16 cellular contexts compared by ENCODE assay signal in genomic region chr1:96559181-96559580, GRCh38.
DNase-seq lines count a peak whose midpoint lies in the region; ATAC-seq and TF ChIP-seq lines count a peak whose summit lies in the region.
"Had no signal": no experiment of that assay in that cellular context is flagged by ENCODE, and none has a peak within 500 bp of the region (broad histone marks: within the 10 kb centered on the region; RNA-seq: fewer than 3 reads in every experiment).

No MANE protein-coding gene starts in this region.

- WGBS in sigmoid colon, 2 donors = 77 to 78% methylated on average over 4 of the region's 4 CpGs
- WGBS in esophagus muscularis mucosa = 73% methylated on average over 4 of the region's 4 CpGs

- peaks cover 62% of the 10 kb centered on the region for H3K4me1 Mint-ChIP-seq in WTC11
- no peaks in the 10 kb centered on the region for H3K4me1 Mint-ChIP-seq in CD8-positive, alpha-beta memory T cell
- H3K4me1 Mint-ChIP-seq: activated naive CD8-positive, alpha-beta T cell treated with anti-CD3 and anti-CD28 coated beads for 36 hours; central memory CD8-positive, alpha-beta T cell had no signal

- in situ Hi-C loops in HAP-1 (cut with MboI; ENCODE audit: low sequenced_read_pairs) = no loop called here

- no peak for ATAC-seq in WTC11

- H3K27ac Mint-ChIP-seq in WTC11 = peak overlapping the region; percentile 93
- H3K27ac Mint-ChIP-seq in CD8-positive, alpha-beta memory T cell = no peak overlapping the region
- H3K27ac Mint-ChIP-seq: activated naive CD8-positive, alpha-beta T cell treated with anti-CD3 and anti-CD28 coated beads for 36 hours had no signal

- no peaks in the 10 kb centered on the region for H3K27me3 Mint-ChIP-seq in WTC11 (ENCODE audit: low read depth)
- peaks cover 0 to 3% of the 10 kb centered on the region in 2 donors for H3K27me3 Mint-ChIP-seq in CD8-positive, alpha-beta memory T cell

- H3K27me3 ChIP-seq in HAP-1 (ENCODE audit: low read depth) (no peaks in the 10 kb centered on the region), sigmoid colon (no peaks in the 10 kb centered on the region), esophagus muscularis mucosa (no peaks in the 10 kb centered on the region)
- no peaks in the 10 kb centered on the region for H3K27me3 ChIP-seq in CD8-positive, alpha-beta memory T cell (ENCODE audit: insufficient read depth, low read length, poor library complexity, severe bottlenecking)

- peaks cover 17% of the 10 kb centered on the region for H3K9me3 Mint-ChIP-seq in WTC11
- H3K9me3 Mint-ChIP-seq in CD8-positive, alpha-beta memory T cell = peaks cover 0 to 3% (median 3%) of the 10 kb centered on the region in 5 donors
- H3K9me3 Mint-ChIP-seq: central memory CD8-positive, alpha-beta T cell had no signal

- peaks cover 18% of the 10 kb centered on the region for H3K36me3 Mint-ChIP-seq in WTC11
- no peaks in the 10 kb centered on the region for H3K36me3 Mint-ChIP-seq in CD8-positive, alpha-beta memory T cell
- H3K36me3 Mint-ChIP-seq: activated naive CD8-positive, alpha-beta T cell treated with anti-CD3 and anti-CD28 coated beads for 36 hours had no signal

- H3K9me3 ChIP-seq in HAP-1 (peaks cover 6% of the 10 kb centered on the region), sigmoid colon (no peaks in the 10 kb centered on the region), esophagus muscularis mucosa (no peaks in the 10 kb centered on the region)
- no peaks in the 10 kb centered on the region for H3K9me3 ChIP-seq in CD8-positive, alpha-beta memory T cell (ENCODE audit: low read length)
- H3K9me3 ChIP-seq: prostate gland had no signal

- CTCF ChIA-PET in WTC11 (lab: Charles Lee) = interaction anchor here (1.1 to 1.4 kb wide), 2 partner anchors 22 to 37 kb away, joined by 5 read pairs; no protein-coding TSS in a partner anchor
- CTCF ChIA-PET in CD8-positive, alpha-beta memory T cell (lab: Charles Lee) = no interaction called here

- H3K4me1 ChIP-seq in HAP-1 (peaks cover 41% of the 10 kb centered on the region), sigmoid colon (peaks cover 0 to 29% (median 4%) of the 10 kb centered on the region in 4 donors), esophagus muscularis mucosa (peaks cover 0 to 24% (median 13%) of the 10 kb centered on the region in 4 donors)
- no peaks in the 10 kb centered on the region for H3K4me1 ChIP-seq in CD8-positive, alpha-beta memory T cell (ENCODE audit: insufficient read depth, low read length)
- H3K4me1 ChIP-seq: prostate gland had no signal

- no peak for TF ChIP-seq POLR2A in sigmoid colon (IDR thresholded peaks at IDR 0.05)
- no peak for TF ChIP-seq POLR2A in esophagus muscularis mucosa (IDR thresholded peaks at IDR 0.05; ENCODE audit: low read depth)

- no peak overlapping the region; the same call in 1 of the 2 replicates for H3K4me3 Mint-ChIP-seq in WTC11
- H3K4me3 Mint-ChIP-seq in CD8-positive, alpha-beta memory T cell = no peak overlapping the region
- H3K4me3 Mint-ChIP-seq: activated naive CD8-positive, alpha-beta T cell treated with anti-CD3 and anti-CD28 coated beads for 36 hours; central memory CD8-positive, alpha-beta T cell had no signal

- intact Hi-C loops in sigmoid colon (cut with DNase I) (no loop called here), esophagus muscularis mucosa (cut with DNase I) (no loop called here)

- peak overlapping the region; percentile 7 to 53 (median 50) for H3K27ac ChIP-seq in sigmoid colon
- H3K27ac ChIP-seq in esophagus muscularis mucosa (replicated peaks in 1 of 4) = no peak overlapping the region
- no peak overlapping the region for H3K27ac ChIP-seq in CD8-positive, alpha-beta memory T cell (ENCODE audit: low read depth, low read length)
- H3K27ac ChIP-seq: prostate gland had no signal

- POLR2A ChIA-PET in WTC11 (lab: Charles Lee) = no interaction called here
- POLR2A ChIA-PET in CD8-positive, alpha-beta memory T cell (lab: Charles Lee) = no interaction called here

- DNase-seq in HAP-1 (ENCODE audit: low spot score in 2 of 2) = peak in 1 of 2 experiments; percentile 82
- no peak for DNase-seq in WTC11 (ENCODE audit: low spot score)
- DNase-seq in fibroblast of the aortic adventitia (ENCODE audit: low read depth) = peak; percentile 45
- no peak for DNase-seq in sigmoid colon
- no peak for DNase-seq in esophagus muscularis mucosa (ENCODE audit: extremely low spot score)
- DNase-seq in A172 (ENCODE audit: low spot score) = no peak
- no peak for DNase-seq in CD8-positive, alpha-beta memory T cell
- no peak for DNase-seq in cortex of kidney (lab: John Stamatoyannopoulos, UW)
- DNase-seq: activated naive CD8-positive, alpha-beta T cell treated with anti-CD3 and anti-CD28 coated beads for 36 hours; activated T-cell treated with anti-CD3 and anti-CD28 coated beads, Interleukin-2, amount 50 U/mL, for 48 hours; DMS79; head of caudate nucleus; NCI-H187; NCI-H524 treated with DMSO at 0.1 percent for 48 hours had no signal

- no peaks in the 10 kb centered on the region for H3K36me3 ChIP-seq in HAP-1 (replicated peaks)
- no peaks in the 10 kb centered on the region for H3K36me3 ChIP-seq in sigmoid colon
- H3K36me3 ChIP-seq in esophagus muscularis mucosa = no peaks in the 10 kb centered on the region
- H3K36me3 ChIP-seq in CD8-positive, alpha-beta memory T cell (ENCODE audit: insufficient read depth, low read length) = no peaks in the 10 kb centered on the region
- H3K36me3 ChIP-seq: prostate gland had no signal

- no peak for TF ChIP-seq CTCF in WTC11 (IDR thresholded peaks at IDR 0.05)
- no peak for TF ChIP-seq CTCF in fibroblast of the aortic adventitia (IDR thresholded peaks at IDR 0.05; ENCODE audit: insufficient read depth, low read length)
- TF ChIP-seq CTCF in sigmoid colon (IDR thresholded peaks at IDR 0.05) = no peak
- no peak for TF ChIP-seq CTCF in esophagus muscularis mucosa (IDR thresholded peaks at IDR 0.05)

- H3K4me3 ChIP-seq in HAP-1 = peak overlapping the region; percentile 6; the same call in 1 of the 2 replicates
- no peak overlapping the region for H3K4me3 ChIP-seq in fibroblast of the aortic adventitia (ENCODE audit: low read depth, low read length)
- H3K4me3 ChIP-seq in sigmoid colon = peak overlapping the region in 1 of 4 donors; percentile 5
- H3K4me3 ChIP-seq in esophagus muscularis mucosa = peak overlapping the region in 1 of 4 donors; percentile 14
- H3K4me3 ChIP-seq in CD8-positive, alpha-beta memory T cell (ENCODE audit: low read length) = no peak overlapping the region
- H3K4me3 ChIP-seq: prostate gland had no signal

- no peak for TF ChIP-seq EP300 in sigmoid colon (IDR thresholded peaks at IDR 0.05)
- TF ChIP-seq EP300 in esophagus muscularis mucosa (IDR thresholded peaks at IDR 0.05) = no peak

TF ChIP-seq in WTC11, 78 proteins besides CTCF, POLR2A, EP300 and RAD21:
- no peak for TF ChIP-seq E2F5 (CRISPR knock-in tag; IDR thresholded peaks at IDR 0.05)
- TF ChIP-seq ZNF281 (CRISPR knock-in tag; IDR thresholded peaks at IDR 0.05) = no peak
- TF ChIP-seq OVOL2 (CRISPR knock-in tag; IDR thresholded peaks at IDR 0.05; ENCODE audit: borderline replicate concordance) = no peak
- no peak for TF ChIP-seq CBFB (CRISPR knock-in tag; IDR thresholded peaks at IDR 0.05; ENCODE audit: low read depth)
- no peak for TF ChIP-seq NR3C1 (CRISPR knock-in tag; conservative IDR thresholded peaks at IDR 0.05; ENCODE audit: low read depth)
- no peak for TF ChIP-seq CDX4 (CRISPR knock-in tag; IDR thresholded peaks at IDR 0.05; ENCODE audit: borderline replicate concordance)
- no peak for TF ChIP-seq GRHL2 (CRISPR knock-in tag; IDR thresholded peaks at IDR 0.05; ENCODE audit: insufficient replicate concordance, severe bottlenecking)
- TF ChIP-seq PRRX2 (CRISPR knock-in tag; IDR thresholded peaks at IDR 0.05) = no peak
- TF ChIP-seq IRF1 (CRISPR knock-in tag; IDR thresholded peaks at IDR 0.05) = no peak
- no peak for TF ChIP-seq NR1H2 (CRISPR knock-in tag; IDR thresholded peaks at IDR 0.05)

Comparison
In these comparisons a context has a peak if more than half of its experiments do, and no peak if none do; other contexts are left out.
1. H3K27ac ChIP-seq: peak in sigmoid colon (4 of 4); none in esophagus muscularis mucosa (0 of 4) and CD8-positive, alpha-beta memory T cell (single experiment).